Comparison of ENCODE assay signal across 23 cellular contexts in genomic region chr22:43839781-43840180, GRCh38. TPM values are rescaled to one million over a fixed set of nuclear protein-coding genes. Genes with fewer than 3 reads are reported as not detected.
"Had no signal": no experiment of that assay in that cellular context is flagged by ENCODE, and none has a peak within 500 bp of the region (broad histone marks: within the 10 kb centered on the region; RNA-seq: fewer than 3 reads in every experiment).

No MANE protein-coding gene starts in this region.

- H3K4me1 ChIP-seq: SJSA1 had no signal

- H3K27ac ChIP-seq: HL-60, SJSA1, SK-N-MC had no signal

- H3K4me3 ChIP-seq: SJSA1, SK-N-MC had no signal

- DNase-seq: KBM-7, MV-4-11, NCI-H1048, NCI-H1105, NCI-H1417, NCI-H146, NCI-H1694 treated with DMSO at 0.1 percent for 48 hours, NCI-H1930, NCI-H2081, NCI-H2107, NCI-H226, NCI-H446, NCI-H510A, NCI-H524 treated with DMSO at 0.1 percent for 48 hours, NCI-H69, NCI-H774, Right ventricle myocardium superior, RPMI8226, SIG-M5 had no signal

- H3K36me3 ChIP-seq: SJSA1 had no signal

- H3K9me3 ChIP-seq: SJSA1 had no signal

RNA-seq across cellular contexts. Expression of gene SULT4A1, which starts 22.5 kb away (rescaled TPM):
- total RNA-seq: MCF 10A, SJSA1 had no signal

RNA-seq across cellular contexts. Expression of gene PNPLA5, which starts 52.0 kb away (rescaled TPM):
- total RNA-seq: MCF 10A, Right ventricle myocardium superior, SJSA1 had no signal
